ENCODE assay signal across 1 cellular context in the genomic region with DNA sequence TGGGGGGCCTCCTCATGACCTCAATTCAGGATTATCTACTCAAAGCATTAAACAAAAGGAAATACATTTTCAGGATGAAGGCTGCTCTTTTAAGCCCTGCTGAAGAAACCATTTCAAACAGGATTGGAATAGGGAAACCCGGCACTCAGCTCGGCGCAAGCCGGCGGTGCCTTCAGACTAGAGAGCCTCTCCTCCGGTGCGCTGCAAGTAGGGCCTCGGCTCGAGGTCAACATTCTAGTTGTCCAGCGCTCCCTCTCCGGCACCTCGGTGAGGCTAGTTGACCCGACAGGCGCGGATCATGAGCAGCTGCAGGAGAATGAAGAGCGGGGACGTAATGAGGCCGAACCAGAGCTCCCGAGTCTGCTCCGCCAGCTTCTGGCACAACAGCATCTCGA.
TF ChIP-seq lines count a peak whose summit lies in the region.

No MANE protein-coding gene starts in this region.

TF ChIP-seq in HCT116, 20 proteins besides CTCF, POLR2A, EP300 and RAD21 (continued from another document):
- TF ChIP-seq, protein P1, sequence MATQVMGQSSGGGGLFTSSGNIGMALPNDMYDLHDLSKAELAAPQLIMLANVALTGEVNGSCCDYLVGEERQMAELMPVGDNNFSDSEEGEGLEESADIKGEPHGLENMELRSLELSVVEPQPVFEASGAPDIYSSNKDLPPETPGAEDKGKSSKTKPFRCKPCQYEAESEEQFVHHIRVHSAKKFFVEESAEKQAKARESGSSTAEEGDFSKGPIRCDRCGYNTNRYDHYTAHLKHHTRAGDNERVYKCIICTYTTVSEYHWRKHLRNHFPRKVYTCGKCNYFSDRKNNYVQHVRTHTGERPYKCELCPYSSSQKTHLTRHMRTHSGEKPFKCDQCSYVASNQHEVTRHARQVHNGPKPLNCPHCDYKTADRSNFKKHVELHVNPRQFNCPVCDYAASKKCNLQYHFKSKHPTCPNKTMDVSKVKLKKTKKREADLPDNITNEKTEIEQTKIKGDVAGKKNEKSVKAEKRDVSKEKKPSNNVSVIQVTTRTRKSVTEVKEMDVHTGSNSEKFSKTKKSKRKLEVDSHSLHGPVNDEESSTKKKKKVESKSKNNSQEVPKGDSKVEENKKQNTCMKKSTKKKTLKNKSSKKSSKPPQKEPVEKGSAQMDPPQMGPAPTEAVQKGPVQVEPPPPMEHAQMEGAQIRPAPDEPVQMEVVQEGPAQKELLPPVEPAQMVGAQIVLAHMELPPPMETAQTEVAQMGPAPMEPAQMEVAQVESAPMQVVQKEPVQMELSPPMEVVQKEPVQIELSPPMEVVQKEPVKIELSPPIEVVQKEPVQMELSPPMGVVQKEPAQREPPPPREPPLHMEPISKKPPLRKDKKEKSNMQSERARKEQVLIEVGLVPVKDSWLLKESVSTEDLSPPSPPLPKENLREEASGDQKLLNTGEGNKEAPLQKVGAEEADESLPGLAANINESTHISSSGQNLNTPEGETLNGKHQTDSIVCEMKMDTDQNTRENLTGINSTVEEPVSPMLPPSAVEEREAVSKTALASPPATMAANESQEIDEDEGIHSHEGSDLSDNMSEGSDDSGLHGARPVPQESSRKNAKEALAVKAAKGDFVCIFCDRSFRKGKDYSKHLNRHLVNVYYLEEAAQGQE (IDR thresholded peaks at IDR 0.05; ENCODE audit: low read depth) = no peak
- TF ChIP-seq ELF1 (IDR thresholded peaks at IDR 0.05; ENCODE audit: borderline replicate concordance, low read depth) (no peak), ZBTB33 (IDR thresholded peaks at IDR 0.05; ENCODE audit: extremely low read depth, insufficient replicate concordance, low read length) (no peak), TCF7L2 (IDR thresholded peaks at IDR 0.05; ENCODE audit: borderline replicate concordance, extremely low read depth, insufficient read depth, insufficient read length) (no peak), POLR2AphosphoS5 (IDR thresholded peaks at IDR 0.05; ENCODE audit: low read depth, low read length) (no peak), SRF (IDR thresholded peaks at IDR 0.05; ENCODE audit: low read depth) (no peak)
